Comparison of ENCODE assay signal across 11 cellular contexts in the genomic region with DNA sequence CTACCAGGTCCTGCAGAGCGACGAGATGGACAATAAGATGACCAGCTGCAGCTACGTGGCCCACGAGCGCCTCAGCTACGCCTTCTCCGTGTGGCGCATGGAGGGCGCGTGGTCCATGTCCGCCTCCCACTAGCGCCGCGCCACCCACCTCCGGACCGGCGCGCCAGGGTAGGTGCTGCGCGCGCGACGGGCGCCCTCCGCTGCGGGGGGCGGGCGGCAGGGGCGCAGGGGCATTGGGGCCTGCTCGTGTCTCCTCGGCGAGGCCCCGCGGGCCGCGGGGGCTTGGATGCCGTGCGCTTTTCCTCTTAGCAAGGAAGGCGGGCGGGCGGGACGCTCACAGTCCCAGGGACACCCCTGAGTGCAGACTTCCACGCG. TPM values are rescaled to one million over a fixed set of nuclear protein-coding genes. Genes with fewer than 3 reads are reported as not detected.
DNase-seq lines count a peak whose midpoint lies in the region; ATAC-seq and TF ChIP-seq lines count a peak whose summit lies in the region.
"Had no signal": no experiment of that assay in that cellular context is flagged by ENCODE, and none has a peak within 500 bp of the region (broad histone marks: within the 10 kb centered on the region; RNA-seq: fewer than 3 reads in every experiment).

No MANE protein-coding gene starts in this region.

- no peaks in the 10 kb centered on the region for H3K36me3 Mint-ChIP-seq in progenitor cell of endocrine pancreas (ENCODE audit: insufficient read depth)

- H3K9me3 Mint-ChIP-seq in progenitor cell of endocrine pancreas (ENCODE audit: low read depth): no peaks in the 10 kb centered on the region

- peaks cover 13% of the 10 kb centered on the region for H3K36me3 ChIP-seq in BJ (ENCODE audit: control insufficient read depth, insufficient read depth, low read length)
- H3K36me3 ChIP-seq in brain microvascular endothelial cell (replicated peaks): no peaks in the 10 kb centered on the region

- peaks cover 6% of the 10 kb centered on the region for H3K4me1 Mint-ChIP-seq in progenitor cell of endocrine pancreas (ENCODE audit: low read depth)

- ATAC-seq in HG02938 (IDR thresholded peaks at IDR 0.05; ENCODE audit: unreplicated experiment) (no peak), GM19452 (IDR thresholded peaks at IDR 0.05; ENCODE audit: unreplicated experiment) (no peak)
- ATAC-seq: GM12878 had no signal

- CTCF ChIA-PET in BJ (lab: Yijun Ruan, JAX): interaction anchor here (1.1 to 8.5 kb wide), 4 partner anchors 9 to 62 kb away, joined by 4 to 84 read pairs (median 8); no protein-coding TSS in a partner anchor

- in situ Hi-C loops in brain microvascular endothelial cell (cut with HindIII; ENCODE audit: low pct_ligation_motif_present, low sequenced_read_pairs): no loop called here

- TF ChIP-seq CTCF in BJ (IDR thresholded peaks at IDR 0.05; ENCODE audit: insufficient read depth, low read depth, low read length): no peak
- no peak for TF ChIP-seq CTCF in brain microvascular endothelial cell (IDR thresholded peaks at IDR 0.05; ENCODE audit: low read depth, low read length, missing control alignments)
- no peak for TF ChIP-seq CTCF in progenitor cell of endocrine pancreas (IDR thresholded peaks at IDR 0.05; ENCODE audit: unreplicated experiment)

- no peak for DNase-seq in BJ (ENCODE audit: low read depth)
- no peak for DNase-seq in brain microvascular endothelial cell
- no peak for DNase-seq in progenitor cell of endocrine pancreas (ENCODE audit: low spot score, unreplicated experiment)
- DNase-seq in SKM-1 treated with dmso at 0.1 percent for 144 hours (lab: John Stamatoyannopoulos, UW; ENCODE audit: unreplicated experiment): no peak
- DNase-seq in C1 segment of cervical spinal cord (lab: John Stamatoyannopoulos, UW): no peak
- DNase-seq: NCI-H510A had no signal

- H3K4me3 Mint-ChIP-seq in progenitor cell of endocrine pancreas (ENCODE audit: low read depth): peak overlapping the region; percentile 48

- H3K27me3 ChIP-seq in BJ (ENCODE audit: control insufficient read depth, insufficient read depth, low read length) (no peaks in the 10 kb centered on the region), brain microvascular endothelial cell (replicated peaks) (peaks cover 6% of the 10 kb centered on the region)

- H3K27me3 Mint-ChIP-seq in progenitor cell of endocrine pancreas: peaks cover 75% of the 10 kb centered on the region

- POLR2A ChIA-PET in BJ (lab: Charles Lee): interaction anchor here (0.9 to 1.8 kb wide), 4 partner anchors 58 to 164 kb away, joined by 3 to 7 read pairs (median 4); no protein-coding TSS in a partner anchor

- peak overlapping the region; percentile 100 for H3K4me3 ChIP-seq in BJ (ENCODE audit: low read depth, low read length)
- peak overlapping the region; percentile 87 for H3K4me3 ChIP-seq in brain microvascular endothelial cell (ENCODE audit: low read depth, low read length)
- H3K4me3 ChIP-seq in iPS-11a (ENCODE audit: low read depth, low read length): peak overlapping the region; percentile 47
- H3K4me3 ChIP-seq: GM12878 had no signal

- H3K27ac ChIP-seq in brain microvascular endothelial cell: no peak overlapping the region

- no peak overlapping the region for H3K27ac Mint-ChIP-seq in progenitor cell of endocrine pancreas

RNA-seq across cellular contexts. Expression of gene TWIST2, which starts 0.7 kb away (rescaled TPM):
- 110 and 127 TPM in 2 replicates for polyA plus RNA-seq in BJ (2011; rRNA removed)
- 77.4 and 88.7 TPM in 2 replicates for polyA minus RNA-seq in BJ (2011; rRNA and poly(A)+ RNA removed)
- not detected in 2 replicates for total RNA-seq in progenitor cell of endocrine pancreas
- total RNA-seq: GM12878; T-helper 2 cell treated with Interferon-gamma antibody and Interleukin-4, amounts not matched to agents 100 ng/mL and 5 ng/mL, for 36 hours had no signal
- polyA plus RNA-seq: GM12878 had no signal

Comparison
In these comparisons a context has a peak if more than half of its experiments do, and no peak if none do; other contexts are left out.
1. H3K4me3 ChIP-seq: peak in every context shown above with its lines; median percentile 100 in BJ; 87 in brain microvascular endothelial cell; 47 in iPS-11a.